Comparison of ENCODE assay signal across 13 cellular contexts in genomic region chr5:150644496-150644895, GRCh38. TPM values are rescaled to one million over a fixed set of nuclear protein-coding genes. Genes with fewer than 3 reads are reported as not detected.
A peak's percentile ranks its signal among the peaks of the same experiment; 100 is the strongest.
DNase-seq lines count a peak whose midpoint lies in the region; ATAC-seq, FAIRE-seq and TF ChIP-seq lines count a peak whose summit lies in the region.
"Had no signal": no experiment of that assay in that cellular context is flagged by ENCODE, and none has a peak within 500 bp of the region (broad histone marks: within the 10 kb centered on the region; RNA-seq: fewer than 3 reads in every experiment).

No MANE protein-coding gene starts in this region.

- H3K27ac Mint-ChIP-seq in HFFc6: peak overlapping the region; percentile 76
- H3K27ac Mint-ChIP-seq: CD8-positive, alpha-beta T cell had no signal

- H3K4me2 ChIP-seq in skeletal muscle satellite cell (ENCODE audit: low read length): peak overlapping the region; percentile 35

- H3K4me3 ChIP-seq in kidney (ENCODE audit: low read length in 2 of 2) (no peak overlapping the region), skeletal muscle satellite cell (ENCODE audit: low read length) (no peak overlapping the region)

- H3K4me3 Mint-ChIP-seq in HFFc6: peak overlapping the region; percentile 55
- H3K4me3 Mint-ChIP-seq: CD8-positive, alpha-beta T cell had no signal

- H3K27me3 Mint-ChIP-seq in HFFc6 (ENCODE audit: insufficient read depth): no peaks in the 10 kb centered on the region; the same call in 1 of the 2 replicates

- TF ChIP-seq CTCF in HFFc6 (IDR thresholded peaks at IDR 0.05) (no peak), kidney (IDR thresholded peaks at IDR 0.05; ENCODE audit: borderline replicate concordance, extremely low read depth, insufficient read depth) (no peak)

- H3K36me3 ChIP-seq in kidney (ENCODE audit: control insufficient read depth in 1 of 2, insufficient read depth in 2 of 2, low read length in 2 of 2) (peaks cover 0 to 7% of the 10 kb centered on the region in 2 donors), skeletal muscle satellite cell (ENCODE audit: insufficient read depth, low read length) (peaks cover 13% of the 10 kb centered on the region)

- no peaks in the 10 kb centered on the region for H3K27me3 ChIP-seq in skeletal muscle satellite cell (ENCODE audit: control insufficient read depth, insufficient read depth, low read length)

- H3K36me3 Mint-ChIP-seq in HFFc6 (ENCODE audit: low read depth): peaks cover 8% of the 10 kb centered on the region
- H3K36me3 Mint-ChIP-seq: CD8-positive, alpha-beta T cell had no signal

- in situ Hi-C loops in G401 (cut with HindIII; ENCODE audit: low sequenced_read_pairs): no loop called here

- TF ChIP-seq POLR2A in GM18505 (IDR thresholded peaks at IDR 0.05; ENCODE audit: borderline replicate concordance, extremely low read depth, insufficient read depth, insufficient read length): no peak

- peaks cover 65% of the 10 kb centered on the region for H3K4me1 Mint-ChIP-seq in HFFc6 (ENCODE audit: low read depth)

- ATAC-seq in GM18505 (IDR thresholded peaks at IDR 0.05; ENCODE audit: unreplicated experiment) (no peak), GM21528 (IDR thresholded peaks at IDR 0.05; ENCODE audit: low FRiP score, unreplicated experiment) (no peak), HG03460 (IDR thresholded peaks at IDR 0.05; ENCODE audit: unreplicated experiment) (no peak)
- ATAC-seq: CD8-positive, alpha-beta T cell had no signal

- H3K4me1 ChIP-seq in kidney (ENCODE audit: control insufficient read depth in 1 of 2, insufficient read depth in 1 of 2, low read depth in 1 of 2, low read length in 2 of 2) (peaks cover 42 to 44% of the 10 kb centered on the region in 2 donors), skeletal muscle satellite cell (ENCODE audit: control insufficient read depth, insufficient read depth, low read length) (peaks cover 56% of the 10 kb centered on the region)

- FAIRE-seq in kidney (lab: Jason Lieb, UNC): no peak

- H3K9ac ChIP-seq in kidney (ENCODE audit: low read length in 2 of 2) (peak overlapping the region in 1 of 2 donors; percentile 16), skeletal muscle satellite cell (ENCODE audit: low read depth, low read length) (no peak overlapping the region)

- intact Hi-C loops in kidney (cut with DNase I): no loop called here

- H3K9me3 Mint-ChIP-seq in HFFc6: no peaks in the 10 kb centered on the region
- H3K9me3 Mint-ChIP-seq: CD8-positive, alpha-beta T cell had no signal

- no peak for DNase-seq in HFFc6
- peak; percentile 59 for DNase-seq in kidney
- DNase-seq in G401 (ENCODE audit: low spot score): no peak
- DNase-seq: activated CD4-positive, alpha-beta T cell treated with anti-CD3 and anti-CD28 coated beads for 48 hours; amniotic stem cell; CD8-positive, alpha-beta T cell; NCI-H1105 treated with DMSO at 0.1 percent for 48 hours; stimulated activated CD4-positive, alpha-beta T cell treated with anti-CD3 and anti-CD28 coated beads, Interleukin-2, amount 100 ng/mL, for 24 hours had no signal

- H3K27ac ChIP-seq in angular gyrus (ENCODE audit: low read depth, low read length) (peak overlapping the region; percentile 29), kidney (ENCODE audit: low read depth in 2 of 2, low read length in 2 of 2) (peak overlapping the region; percentile 48 to 84)

- H3K9me3 ChIP-seq in kidney (ENCODE audit: control insufficient read depth in 1 of 2, low read length in 2 of 2): no peaks in the 10 kb centered on the region
- no peaks in the 10 kb centered on the region for H3K9me3 ChIP-seq in skeletal muscle satellite cell (replicated peaks; ENCODE audit: low read length)

RNA-seq across cellular contexts. Expression of gene SYNPO, which starts 4.0 kb away (rescaled TPM):
- total RNA-seq in HFFc6 (2021; fragmentation: NEBNext Ultra II Directional; extraction: Animal tissue kit (Norgen Biotek cat#: 25700)): 10 to 100 TPM; 35.6 to 50.7 (median 47.8) TPM
- total RNA-seq in kidney: 87.6 TPM
- 46.3 TPM for polyA plus RNA-seq in kidney (ENCODE audit: insufficient read depth, low read depth, low replicate concordance)
- total RNA-seq in skeletal muscle satellite cell (2012; rRNA removed): 2.3 and 3.3 TPM in 2 replicates
- total RNA-seq in G401 (2014; rRNA removed; shearing (Covaris generic)): 2.7 and 3.6 TPM in 2 replicates

RNA-seq across cellular contexts. Expression of gene MYOZ3, which starts 16.6 kb away (rescaled TPM):
- total RNA-seq in HFFc6 (2021; fragmentation: NEBNext Ultra II Directional; extraction: Animal tissue kit (Norgen Biotek cat#: 25700)): under 1 TPM in 2 of 6 experiments, not detected in 4; 0.05 to 0.14 TPM
- total RNA-seq in kidney: 0.66 TPM
- 1.3 TPM for polyA plus RNA-seq in kidney (ENCODE audit: insufficient read depth, low read depth, low replicate concordance)
- total RNA-seq in skeletal muscle satellite cell (2012; rRNA removed): under 0.01 TPM in 1 of 2 replicates, not detected in the other
- total RNA-seq in G401 (2014; rRNA removed; shearing (Covaris generic)): not detected in 2 replicates
- total RNA-seq: CD8-positive, alpha-beta T cell had no signal

RNA-seq across cellular contexts. Expression of gene RBM22, which starts 56.4 kb away (rescaled TPM):
- total RNA-seq in HFFc6 (2021; fragmentation: NEBNext Ultra II Directional; extraction: Animal tissue kit (Norgen Biotek cat#: 25700)): 10 to 100 TPM; 32.6 to 40.2 (median 35.4) TPM
- total RNA-seq in kidney: 44.2 TPM
- polyA plus RNA-seq in kidney (ENCODE audit: insufficient read depth, low read depth, low replicate concordance): 30.0 TPM
- 21.4 and 25.1 TPM in 2 replicates for total RNA-seq in skeletal muscle satellite cell (2012; rRNA removed)
- 20.1 and 40.9 TPM in 2 replicates for total RNA-seq in G401 (2014; rRNA removed; shearing (Covaris generic))
